Comparison of ENCODE assay signal across 2 cellular contexts in genomic region chr1:20584890-20585289, GRCh38.
TF ChIP-seq lines count a peak whose summit lies in the region.

No MANE protein-coding gene starts in this region.

TF ChIP-seq in GM23338, 12 proteins besides CTCF, POLR2A, EP300 and RAD21:
- TF ChIP-seq, protein P1, sequence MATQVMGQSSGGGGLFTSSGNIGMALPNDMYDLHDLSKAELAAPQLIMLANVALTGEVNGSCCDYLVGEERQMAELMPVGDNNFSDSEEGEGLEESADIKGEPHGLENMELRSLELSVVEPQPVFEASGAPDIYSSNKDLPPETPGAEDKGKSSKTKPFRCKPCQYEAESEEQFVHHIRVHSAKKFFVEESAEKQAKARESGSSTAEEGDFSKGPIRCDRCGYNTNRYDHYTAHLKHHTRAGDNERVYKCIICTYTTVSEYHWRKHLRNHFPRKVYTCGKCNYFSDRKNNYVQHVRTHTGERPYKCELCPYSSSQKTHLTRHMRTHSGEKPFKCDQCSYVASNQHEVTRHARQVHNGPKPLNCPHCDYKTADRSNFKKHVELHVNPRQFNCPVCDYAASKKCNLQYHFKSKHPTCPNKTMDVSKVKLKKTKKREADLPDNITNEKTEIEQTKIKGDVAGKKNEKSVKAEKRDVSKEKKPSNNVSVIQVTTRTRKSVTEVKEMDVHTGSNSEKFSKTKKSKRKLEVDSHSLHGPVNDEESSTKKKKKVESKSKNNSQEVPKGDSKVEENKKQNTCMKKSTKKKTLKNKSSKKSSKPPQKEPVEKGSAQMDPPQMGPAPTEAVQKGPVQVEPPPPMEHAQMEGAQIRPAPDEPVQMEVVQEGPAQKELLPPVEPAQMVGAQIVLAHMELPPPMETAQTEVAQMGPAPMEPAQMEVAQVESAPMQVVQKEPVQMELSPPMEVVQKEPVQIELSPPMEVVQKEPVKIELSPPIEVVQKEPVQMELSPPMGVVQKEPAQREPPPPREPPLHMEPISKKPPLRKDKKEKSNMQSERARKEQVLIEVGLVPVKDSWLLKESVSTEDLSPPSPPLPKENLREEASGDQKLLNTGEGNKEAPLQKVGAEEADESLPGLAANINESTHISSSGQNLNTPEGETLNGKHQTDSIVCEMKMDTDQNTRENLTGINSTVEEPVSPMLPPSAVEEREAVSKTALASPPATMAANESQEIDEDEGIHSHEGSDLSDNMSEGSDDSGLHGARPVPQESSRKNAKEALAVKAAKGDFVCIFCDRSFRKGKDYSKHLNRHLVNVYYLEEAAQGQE (IDR thresholded peaks at IDR 0.05; ENCODE audit: unreplicated experiment): no peak
- no peak for TF ChIP-seq ZNF331 (CRISPR knock-in tag; IDR thresholded peaks at IDR 0.05; ENCODE audit: low read depth)
- TF ChIP-seq, protein P2, sequence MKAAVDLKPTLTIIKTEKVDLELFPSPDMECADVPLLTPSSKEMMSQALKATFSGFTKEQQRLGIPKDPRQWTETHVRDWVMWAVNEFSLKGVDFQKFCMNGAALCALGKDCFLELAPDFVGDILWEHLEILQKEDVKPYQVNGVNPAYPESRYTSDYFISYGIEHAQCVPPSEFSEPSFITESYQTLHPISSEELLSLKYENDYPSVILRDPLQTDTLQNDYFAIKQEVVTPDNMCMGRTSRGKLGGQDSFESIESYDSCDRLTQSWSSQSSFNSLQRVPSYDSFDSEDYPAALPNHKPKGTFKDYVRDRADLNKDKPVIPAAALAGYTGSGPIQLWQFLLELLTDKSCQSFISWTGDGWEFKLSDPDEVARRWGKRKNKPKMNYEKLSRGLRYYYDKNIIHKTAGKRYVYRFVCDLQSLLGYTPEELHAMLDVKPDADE (IDR thresholded peaks at IDR 0.05): no peak
- TF ChIP-seq EZH2 (IDR thresholded peaks at IDR 0.05; ENCODE audit: low read depth, unreplicated experiment): no peak
TF ChIP-seq in GM23338: peak in this region for 0.

TF ChIP-seq in K562, 482 proteins besides CTCF, POLR2A, EP300 and RAD21:
- TF ChIP-seq C11orf30 (IDR thresholded peaks at IDR 0.05; ENCODE audit: low read depth) (peak; percentile 95), HDGF (IDR thresholded peaks at IDR 0.05) (no peak), TGIF2 (CRISPR knock-in tag; IDR thresholded peaks at IDR 0.05) (no peak), RNF219 (CRISPR knock-in tag; IDR thresholded peaks at IDR 0.05) (no peak), ZNF316 (IDR thresholded peaks at IDR 0.05) (peak; percentile 96), MAFK (IDR thresholded peaks at IDR 0.05; ENCODE audit: low read length) (peak; percentile 92), ZBED1 (IDR thresholded peaks at IDR 0.05) (no peak), HIVEP1 (CRISPR knock-in tag; IDR thresholded peaks at IDR 0.05) (no peak), ERF (CRISPR knock-in tag; IDR thresholded peaks at IDR 0.05) (no peak), MAFF (IDR thresholded peaks at IDR 0.05; ENCODE audit: low read length) (peak; percentile 92), MAFG (tag; conservative IDR thresholded peaks at IDR 0.05) (peak; percentile 92), NFE2 (IDR thresholded peaks at IDR 0.05; ENCODE audit: low read depth) (peak; percentile 76), PHF20 (IDR thresholded peaks at IDR 0.05; ENCODE audit: partially characterized antibody) (no peak)
- TF ChIP-seq, protein P3, sequence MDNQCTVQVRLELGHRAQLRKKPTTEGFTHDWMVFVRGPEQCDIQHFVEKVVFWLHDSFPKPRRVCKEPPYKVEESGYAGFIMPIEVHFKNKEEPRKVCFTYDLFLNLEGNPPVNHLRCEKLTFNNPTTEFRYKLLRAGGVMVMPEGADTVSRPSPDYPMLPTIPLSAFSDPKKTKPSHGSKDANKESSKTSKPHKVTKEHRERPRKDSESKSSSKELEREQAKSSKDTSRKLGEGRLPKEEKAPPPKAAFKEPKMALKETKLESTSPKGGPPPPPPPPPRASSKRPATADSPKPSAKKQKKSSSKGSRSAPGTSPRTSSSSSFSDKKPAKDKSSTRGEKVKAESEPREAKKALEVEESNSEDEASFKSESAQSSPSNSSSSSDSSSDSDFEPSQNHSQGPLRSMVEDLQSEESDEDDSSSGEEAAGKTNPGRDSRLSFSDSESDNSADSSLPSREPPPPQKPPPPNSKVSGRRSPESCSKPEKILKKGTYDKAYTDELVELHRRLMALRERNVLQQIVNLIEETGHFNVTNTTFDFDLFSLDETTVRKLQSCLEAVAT (IDR thresholded peaks at IDR 0.05): no peak
- TF ChIP-seq, protein P4, sequence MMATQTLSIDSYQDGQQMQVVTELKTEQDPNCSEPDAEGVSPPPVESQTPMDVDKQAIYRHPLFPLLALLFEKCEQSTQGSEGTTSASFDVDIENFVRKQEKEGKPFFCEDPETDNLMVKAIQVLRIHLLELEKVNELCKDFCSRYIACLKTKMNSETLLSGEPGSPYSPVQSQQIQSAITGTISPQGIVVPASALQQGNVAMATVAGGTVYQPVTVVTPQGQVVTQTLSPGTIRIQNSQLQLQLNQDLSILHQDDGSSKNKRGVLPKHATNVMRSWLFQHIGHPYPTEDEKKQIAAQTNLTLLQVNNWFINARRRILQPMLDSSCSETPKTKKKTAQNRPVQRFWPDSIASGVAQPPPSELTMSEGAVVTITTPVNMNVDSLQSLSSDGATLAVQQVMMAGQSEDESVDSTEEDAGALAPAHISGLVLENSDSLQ (IDR thresholded peaks at IDR 0.05): peak; percentile 78
TF ChIP-seq in K562: peak in this region for 7.
